In genomic region chr17:50686494-50687199, GRCh38 we compare ENCODE assay signal across 9 cellular contexts. TPM values are rescaled to one million over a fixed set of nuclear protein-coding genes. Genes with fewer than 3 reads are reported as not detected.
A peak's percentile ranks its signal among the peaks of the same experiment; 100 is the strongest.
DNase-seq lines count a peak whose midpoint lies in the region; ATAC-seq lines count a peak whose summit lies in the region.
"Had no signal": no experiment of that assay in that cellular context is flagged by ENCODE, and none has a peak within 500 bp of the region (broad histone marks: within the 10 kb centered on the region; RNA-seq: fewer than 3 reads in every experiment).

No MANE protein-coding gene starts in this region.

- H3K4me1 ChIP-seq in duodenal mucosa (ENCODE audit: control insufficient read depth in 1 of 2, insufficient read depth in 2 of 2, low read length in 2 of 2) (peaks cover 69 to 74% of the 10 kb centered on the region in 2 donors), mesenchymal stem cell (ENCODE audit: control insufficient read depth, insufficient read depth, low read depth, low read length) (peaks cover 57% of the 10 kb centered on the region)

- H3K9ac ChIP-seq in duodenal mucosa (ENCODE audit: low read depth in 1 of 2, low read length in 2 of 2) = peak overlapping the region; percentile 15 to 62
- H3K9ac ChIP-seq in mesenchymal stem cell (ENCODE audit: low read length) = peak overlapping the region; percentile 11

- no peak overlapping the region for H2AFZ ChIP-seq in mesenchymal stem cell (ENCODE audit: low read depth, low read length)

- H3K27me3 ChIP-seq in duodenal mucosa (ENCODE audit: control insufficient read depth in 1 of 2, insufficient read depth in 2 of 2, low read length in 2 of 2) = no peaks in the 10 kb centered on the region
- no peaks in the 10 kb centered on the region for H3K27me3 ChIP-seq in mesenchymal stem cell (ENCODE audit: control insufficient read depth in 1 of 2, insufficient read depth in 1 of 2, low read length in 2 of 2)

- DNase-seq in SHP77 (lab: John Stamatoyannopoulos, UW) = peak; percentile 23 to 27
- no peak for DNase-seq in SHP77 treated with DMSO at 0.1 percent for 48 hours (lab: John Stamatoyannopoulos, UW)
- DNase-seq in mesenchymal stem cell = peak; percentile 72
- DNase-seq in stimulated activated naive CD8-positive, alpha-beta T cell treated with anti-CD3 and anti-CD28 coated beads, Interleukin-15, Interleukin-2, amounts not matched to agents 100 U/mL and 50 U/mL, for 24 hours = no peak
- DNase-seq in NCI-H2227 (lab: John Stamatoyannopoulos, UW; ENCODE audit: unreplicated experiment) = no peak
- DNase-seq: activated T-cell treated with anti-CD3 and anti-CD28 coated beads, Interleukin-2, amount 50 U/mL, for 24 hours had no signal

- H3K4me2 ChIP-seq in mesenchymal stem cell (ENCODE audit: low read length, poor library complexity, severe bottlenecking) = no peak overlapping the region

- H3K79me1 ChIP-seq in mesenchymal stem cell (replicated peaks; ENCODE audit: low read length, poor library complexity, severe bottlenecking) = peaks cover 3% of the 10 kb centered on the region

- H3K14ac ChIP-seq in mesenchymal stem cell (ENCODE audit: low read length in 2 of 2) = no peak overlapping the region

- ATAC-seq in GM21526 (IDR thresholded peaks at IDR 0.05; ENCODE audit: low FRiP score, unreplicated experiment) (no peak), GM18858 (IDR thresholded peaks at IDR 0.05; ENCODE audit: unreplicated experiment) (no peak)
- no peak for ATAC-seq in stimulated activated naive CD8-positive, alpha-beta T cell treated with anti-CD3 and anti-CD28 coated beads, Interleukin-15, Interleukin-2, amounts not matched to agents 100 U/mL and 50 U/mL, for 24 hours

- H4K8ac ChIP-seq in mesenchymal stem cell (ENCODE audit: low read length) = peak overlapping the region; percentile 21

- peak overlapping the region in 1 of 2 donors; percentile 43 for H3K4me3 ChIP-seq in duodenal mucosa (ENCODE audit: low read depth in 1 of 2, low read length in 2 of 2)
- H3K4me3 ChIP-seq in mesenchymal stem cell (ENCODE audit: insufficient read depth in 1 of 2, low read depth in 1 of 2, low read length in 2 of 2) = peak overlapping the region in 1 of 2 experiments; percentile 34

- peak overlapping the region; percentile 79 for H3K27ac ChIP-seq in duodenal mucosa (ENCODE audit: low read depth, low read length)
- H3K27ac ChIP-seq in mesenchymal stem cell (ENCODE audit: low read length, poor library complexity, severe bottlenecking) = peak overlapping the region; percentile 51

- peak overlapping the region; percentile 14 to 57 for H3K18ac ChIP-seq in mesenchymal stem cell (ENCODE audit: low read depth in 1 of 2, low read length in 2 of 2)

- H2AK5ac ChIP-seq in mesenchymal stem cell (ENCODE audit: low read length, severe bottlenecking) = peak overlapping the region; percentile 42

- no peak overlapping the region for H2BK12ac ChIP-seq in mesenchymal stem cell (ENCODE audit: low read length in 2 of 2)

- H2BK5ac ChIP-seq in mesenchymal stem cell (ENCODE audit: low read depth, low read length, poor library complexity, severe bottlenecking) = no peak overlapping the region

- H3K9me3 ChIP-seq in duodenal mucosa (ENCODE audit: control insufficient read depth in 1 of 2, low read length in 2 of 2) (no peaks in the 10 kb centered on the region), mesenchymal stem cell (ENCODE audit: control insufficient read depth, low read length) (no peaks in the 10 kb centered on the region)

- no peak overlapping the region for H2BK120ac ChIP-seq in mesenchymal stem cell (ENCODE audit: low read depth, low read length)

- H3K36me3 ChIP-seq in duodenal mucosa (ENCODE audit: control insufficient read depth in 1 of 2, insufficient read depth in 2 of 2, low read length in 2 of 2) = no peaks in the 10 kb centered on the region
- peaks cover 0 to 2% of the 10 kb centered on the region in 2 experiments for H3K36me3 ChIP-seq in mesenchymal stem cell (ENCODE audit: control insufficient read depth in 1 of 2, insufficient read depth in 2 of 2, low read depth in 1 of 2, low read length in 2 of 2)

- no peak overlapping the region for H2BK15ac ChIP-seq in mesenchymal stem cell (ENCODE audit: low read depth, poor library complexity, severe bottlenecking)

- H4K91ac ChIP-seq in mesenchymal stem cell (ENCODE audit: low read length) = no peak overlapping the region

- 35% methylated on average over 13 of the region's 14 CpGs for WGBS in mesenchymal stem cell

- no peak overlapping the region for H3K4ac ChIP-seq in mesenchymal stem cell (ENCODE audit: low read depth in 1 of 2, low read length in 2 of 2)

- no peak overlapping the region for H3K23ac ChIP-seq in mesenchymal stem cell (ENCODE audit: low read length in 2 of 2)

RNA-seq across cellular contexts. Expression of gene ANKRD40, which starts 21.1 kb away (rescaled TPM):
- 25.9 TPM for polyA plus RNA-seq in mesenchymal stem cell (2013, experiment 1 of 2)
- polyA plus RNA-seq in mesenchymal stem cell (2013, experiment 2 of 2) = 26.3 TPM

RNA-seq across cellular contexts. Expression of gene LUC7L3, which starts 32.8 kb away (rescaled TPM):
- 99.9 TPM for polyA plus RNA-seq in mesenchymal stem cell (2013, experiment 1 of 2)
- 97.1 TPM for polyA plus RNA-seq in mesenchymal stem cell (2013, experiment 2 of 2)

RNA-seq across cellular contexts. Expression of gene ABCC3, which starts 52.0 kb away (rescaled TPM):
- polyA plus RNA-seq in mesenchymal stem cell (2013, experiment 1 of 2) = 2.5 TPM
- 2.5 TPM for polyA plus RNA-seq in mesenchymal stem cell (2013, experiment 2 of 2)

Comparison
In these comparisons a context has a peak if more than half of its experiments do, and no peak if none do; other contexts are left out.
1. DNase-seq: peak in SHP77 (2 of 2) and mesenchymal stem cell (single experiment); none in SHP77 treated with DMSO at 0.1 percent for 48 hours (single experiment), stimulated activated naive CD8-positive, alpha-beta T cell treated with anti-CD3 and anti-CD28 coated beads, Interleukin-15, Interleukin-2, amounts not matched to agents 100 U/mL and 50 U/mL, for 24 hours (single experiment) and NCI-H2227 (single experiment).